In genomic region chr4:7787681-7788141, GRCh38 we compare ENCODE assay signal across 13 cellular contexts.
DNase-seq lines count a peak whose midpoint lies in the region; ATAC-seq and TF ChIP-seq lines count a peak whose summit lies in the region.
"Had no signal": no experiment of that assay in that cellular context is flagged by ENCODE, and none has a peak within 500 bp of the region (broad histone marks: within the 10 kb centered on the region; RNA-seq: fewer than 3 reads in every experiment).

No MANE protein-coding gene starts in this region.

- intact Hi-C loops in cardiac septum (cut with DNase I) (no loop called here), Right ventricle myocardium superior (cut with DNase I) (no loop called here), posterior vena cava (cut with DNase I) (loop anchor here in 1 of 2 donors (1.0 kb wide), 1 partner anchor 33 kb away; no protein-coding TSS in a partner anchor)

- TF ChIP-seq CTCF in chondrocyte (IDR thresholded peaks at IDR 0.05): no peak

- ATAC-seq in Right ventricle myocardium superior (ENCODE audit: poor library complexity) (no peak), HG03469 (IDR thresholded peaks at IDR 0.05; ENCODE audit: unreplicated experiment) (no peak)

- H3K27ac Mint-ChIP-seq in chondrocyte (ENCODE audit: unreplicated experiment): no peak overlapping the region
- H3K27ac Mint-ChIP-seq in activated naive CD8-positive, alpha-beta T cell treated with anti-CD3 and anti-CD28 coated beads for 36 hours: no peak overlapping the region

- no peaks in the 10 kb centered on the region for H3K27me3 Mint-ChIP-seq in chondrocyte (ENCODE audit: low read depth)
- H3K27me3 Mint-ChIP-seq in activated naive CD8-positive, alpha-beta T cell treated with anti-CD3 and anti-CD28 coated beads for 36 hours: no peaks in the 10 kb centered on the region

- peaks cover 59% of the 10 kb centered on the region for H3K4me1 Mint-ChIP-seq in chondrocyte (ENCODE audit: low read depth)
- peaks cover under 1% of the 10 kb centered on the region for H3K4me1 Mint-ChIP-seq in activated naive CD8-positive, alpha-beta T cell treated with anti-CD3 and anti-CD28 coated beads for 36 hours

- H3K9me3 Mint-ChIP-seq in chondrocyte (ENCODE audit: low read depth): no peaks in the 10 kb centered on the region
- H3K9me3 Mint-ChIP-seq in activated naive CD8-positive, alpha-beta T cell treated with anti-CD3 and anti-CD28 coated beads for 36 hours: no peaks in the 10 kb centered on the region
- H3K9me3 Mint-ChIP-seq: HFFc6 had no signal

- peak; percentile 51 for DNase-seq in cardiac septum (ENCODE audit: low spot score)
- no peak for DNase-seq in Right ventricle myocardium superior
- peak; percentile 89 for DNase-seq in chondrocyte (ENCODE audit: low spot score)
- DNase-seq in posterior vena cava (ENCODE audit: low spot score): peak; percentile 68
- no peak for DNase-seq in activated naive CD8-positive, alpha-beta T cell treated with anti-CD3 and anti-CD28 coated beads for 36 hours
- DNase-seq in activated naive CD4-positive, alpha-beta T cell (lab: John Stamatoyannopoulos, UW): no peak
- DNase-seq: 8988T, AML-193, DMS53, GF-D8, HCEC 1CT, HFFc6 had no signal

- no peak overlapping the region for H3K4me3 Mint-ChIP-seq in chondrocyte (ENCODE audit: unreplicated experiment)
- no peak overlapping the region for H3K4me3 Mint-ChIP-seq in activated naive CD8-positive, alpha-beta T cell treated with anti-CD3 and anti-CD28 coated beads for 36 hours
- H3K4me3 Mint-ChIP-seq: HFFc6 had no signal

- H3K36me3 Mint-ChIP-seq in chondrocyte (ENCODE audit: low read depth): peaks cover 26% of the 10 kb centered on the region
- peaks cover 2% of the 10 kb centered on the region for H3K36me3 Mint-ChIP-seq in activated naive CD8-positive, alpha-beta T cell treated with anti-CD3 and anti-CD28 coated beads for 36 hours

Comparison
In these comparisons a context has a peak if more than half of its experiments do, and no peak if none do; other contexts are left out.
1. DNase-seq: peak in cardiac septum (single experiment), chondrocyte (single experiment) and posterior vena cava (single experiment); none in Right ventricle myocardium superior (single experiment), activated naive CD8-positive, alpha-beta T cell treated with anti-CD3 and anti-CD28 coated beads for 36 hours (single experiment) and activated naive CD4-positive, alpha-beta T cell (0 of 4).